ENCODE assay signal across 8 cellular contexts in genomic region chr5:176647030-176647869, GRCh38. TPM values are rescaled to one million over a fixed set of nuclear protein-coding genes. Genes with fewer than 3 reads are reported as not detected.
DNase-seq lines count a peak whose midpoint lies in the region; ATAC-seq and TF ChIP-seq lines count a peak whose summit lies in the region.

A gene with protein sequence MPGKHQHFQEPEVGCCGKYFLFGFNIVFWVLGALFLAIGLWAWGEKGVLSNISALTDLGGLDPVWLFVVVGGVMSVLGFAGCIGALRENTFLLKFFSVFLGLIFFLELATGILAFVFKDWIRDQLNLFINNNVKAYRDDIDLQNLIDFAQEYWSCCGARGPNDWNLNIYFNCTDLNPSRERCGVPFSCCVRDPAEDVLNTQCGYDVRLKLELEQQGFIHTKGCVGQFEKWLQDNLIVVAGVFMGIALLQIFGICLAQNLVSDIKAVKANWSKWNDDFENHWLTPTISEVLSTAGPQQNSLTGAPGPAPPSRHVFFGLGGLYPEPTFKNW (plus strand): TSS chr5:176647484. CDS start chr5:176647616, 132 bp downstream.

- TF ChIP-seq CTCF in Peyer's patch (IDR thresholded peaks at IDR 0.05) = peak in 1 of 6 experiments; percentile 21

- peak; percentile 96 for ATAC-seq in GM21786 (IDR thresholded peaks at IDR 0.05; ENCODE audit: unreplicated experiment)
- peak; percentile 98 for ATAC-seq in esophagus mucosa

- H3K36me3 ChIP-seq in KOPT-K1 (ENCODE audit: insufficient read depth, low read length) (no peaks in the 10 kb centered on the region), Peyer's patch (no peaks in the 10 kb centered on the region), muscle layer of duodenum (ENCODE audit: control insufficient read depth in 1 of 2, insufficient read depth in 2 of 2, low read length in 2 of 2) (no peaks in the 10 kb centered on the region)

- peak; percentile 87 for DNase-seq in DMS79 treated with DMSO at 0.1 percent for 48 hours (lab: John Stamatoyannopoulos, UW)
- peak; percentile 100 for DNase-seq in Peyer's patch
- peak; percentile 100 for DNase-seq in activated T-cell treated with anti-CD3 and anti-CD28 coated beads, Interleukin-2, amount 50 U/mL, for 48 hours
- peak; percentile 91 to 95 for DNase-seq in stimulated activated CD8-positive, alpha-beta memory T cell treated with anti-CD3 and anti-CD28 coated beads, Interleukin-7, amount 100 ng/mL, for 4 hours (ENCODE audit: low read depth in 2 of 2)

- H3K4me3 ChIP-seq in Peyer's patch = peak within 1 kb of the TSS; percentile 63 to 76 (median 66)
- H3K4me3 ChIP-seq in muscle layer of duodenum (ENCODE audit: low read depth in 1 of 2, low read length in 2 of 2) = peak within 1 kb of the TSS; percentile 71 to 80

- H3K27ac ChIP-seq in KOPT-K1 (ENCODE audit: low read depth, low read length, poor library complexity, severe bottlenecking) = peak within 1 kb of the TSS; percentile 55
- peak within 1 kb of the TSS; percentile 61 to 80 (median 66) for H3K27ac ChIP-seq in Peyer's patch
- peak within 1 kb of the TSS; percentile 23 for H3K27ac ChIP-seq in muscle layer of duodenum (ENCODE audit: low read length)

- no peaks in the 10 kb centered on the region for H3K27me3 ChIP-seq in Peyer's patch
- H3K27me3 ChIP-seq in muscle layer of duodenum (ENCODE audit: low read depth, low read length) = no peaks in the 10 kb centered on the region

- H3K4me1 ChIP-seq in Peyer's patch (peaks cover 0 to 19% (median 11%) of the 10 kb centered on the region in 4 donors), muscle layer of duodenum (ENCODE audit: control insufficient read depth in 1 of 2, insufficient read depth in 2 of 2, low read length in 2 of 2) (peaks cover 6 to 14% of the 10 kb centered on the region in 2 donors)

- TF ChIP-seq POLR2A in Peyer's patch (IDR thresholded peaks at IDR 0.05) = peak; percentile 42 to 66

- no peaks in the 10 kb centered on the region for H3K9me3 ChIP-seq in KOPT-K1 (ENCODE audit: insufficient read depth, low read length, poor library complexity, severe bottlenecking)
- H3K9me3 ChIP-seq in Peyer's patch = no peaks in the 10 kb centered on the region
- no peaks in the 10 kb centered on the region for H3K9me3 ChIP-seq in muscle layer of duodenum (ENCODE audit: control insufficient read depth in 1 of 2, low read length in 2 of 2)

RNA-seq across cellular contexts. Expression of the gene that starts here (rescaled TPM):
- total RNA-seq in Peyer's patch (10 to 100 TPM; 25.4 to 33.8 (median 28.7) TPM), esophagus mucosa (24.0 TPM)

Comparison
In these comparisons a context has a peak if more than half of its experiments do, and no peak if none do; other contexts are left out.
1. Peak in every context shown above with its lines: DNase-seq, ATAC-seq, H3K4me3 ChIP-seq and H3K27ac ChIP-seq.